In genomic region chr6:45116714-45117410, GRCh38 we compare ENCODE assay signal across 9 cellular contexts.
DNase-seq lines count a peak whose midpoint lies in the region; ATAC-seq lines count a peak whose summit lies in the region.
"Had no signal": no experiment of that assay in that cellular context is flagged by ENCODE, and none has a peak within 500 bp of the region (broad histone marks: within the 10 kb centered on the region; RNA-seq: fewer than 3 reads in every experiment).

No MANE protein-coding gene starts in this region.

- DNase-seq in Daoy (ENCODE audit: low read depth) (peak; percentile 73), LHCN-M2 (ENCODE audit: low read depth) (peak; percentile 89), amniotic epithelial cell (ENCODE audit: low read depth) (peak; percentile 92), kidney tubule cell (ENCODE audit: low spot score) (peak; percentile 43), cortex of kidney (lab: John Stamatoyannopoulos, UW) (no peak), left cardiac atrium (no peak)
- DNase-seq: activated B cell treated with CpG ODN at 0.5 μM for 24 hours had no signal

- ATAC-seq in HG02571 (IDR thresholded peaks at IDR 0.05; ENCODE audit: unreplicated experiment) (no peak), HG03354 (IDR thresholded peaks at IDR 0.05; ENCODE audit: poor library complexity, severe bottlenecking, unreplicated experiment) (no peak), left cardiac atrium (no peak)

- intact Hi-C loops in left cardiac atrium (cut with DNase I): no loop called here

Comparison
In these comparisons a context has a peak if more than half of its experiments do, and no peak if none do; other contexts are left out.
1. DNase-seq: peak in Daoy (single experiment), LHCN-M2 (single experiment), amniotic epithelial cell (single experiment) and kidney tubule cell (single experiment); none in cortex of kidney (single experiment) and left cardiac atrium (single experiment).